Comparison of ENCODE assay signal across 8 cellular contexts in the genomic region with DNA sequence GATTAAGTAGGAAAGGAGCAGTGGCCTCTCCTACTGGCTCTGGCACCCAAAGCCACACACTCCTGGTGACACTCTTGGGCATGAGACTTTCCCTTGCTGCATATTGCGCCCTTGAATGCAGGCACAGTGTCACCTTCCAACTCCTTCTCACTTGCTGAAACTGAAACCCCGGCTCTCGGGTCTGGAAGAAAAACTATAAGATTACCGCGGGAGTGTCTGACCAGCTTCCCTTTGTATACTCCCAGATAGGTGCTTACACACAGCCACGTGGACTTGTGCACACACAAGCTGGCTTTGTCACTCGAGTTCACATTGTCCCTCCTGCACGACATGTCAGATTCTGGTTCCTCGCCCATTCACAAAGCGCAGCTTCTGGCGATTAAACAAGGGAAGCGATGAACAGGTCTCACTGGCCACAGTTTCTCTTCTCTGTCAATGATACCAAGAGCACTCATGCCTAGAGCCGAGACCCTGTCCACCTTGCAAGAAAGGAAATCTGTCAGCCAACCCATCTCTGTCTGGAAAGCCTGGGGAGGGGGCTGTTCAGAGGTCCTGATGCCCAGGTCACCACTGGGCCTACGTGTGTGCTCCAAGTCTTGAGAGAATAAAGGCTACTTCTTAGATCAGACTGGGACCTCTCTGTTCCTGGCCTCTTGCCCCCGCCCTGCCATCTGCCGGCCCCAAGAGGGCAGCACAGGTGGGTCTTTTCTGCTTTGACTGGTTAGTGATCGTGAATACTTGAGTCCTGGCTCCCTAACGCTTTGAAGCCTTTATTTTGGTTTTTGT.
DNase-seq lines count a peak whose midpoint lies in the region; ATAC-seq, FAIRE-seq and TF ChIP-seq lines count a peak whose summit lies in the region.

No MANE protein-coding gene starts in this region.

- no peaks in the 10 kb centered on the region for H3K4me1 ChIP-seq in gastrocnemius medialis

- FAIRE-seq in HTR-8/SVneo (lab: Jason Lieb, UNC): no peak

- H3K27ac ChIP-seq in gastrocnemius medialis: no peak overlapping the region

- peak; percentile 57 for TF ChIP-seq CTCF in fibroblast of mammary gland (conservative IDR thresholded peaks at IDR 0.05; ENCODE audit: control insufficient read depth, insufficient read depth, low read depth, low read length)
- peak in 4 of 5 experiments; percentile 22 to 52 (median 30) for TF ChIP-seq CTCF in gastrocnemius medialis (IDR thresholded peaks at IDR 0.05 in 4 of 5, conservative IDR thresholded peaks at IDR 0.05 in 1 of 5)

- H3K27me3 ChIP-seq in gastrocnemius medialis: peaks cover 10 to 37% (median 18%) of the 10 kb centered on the region in 3 donors

- no peak overlapping the region for H3K4me3 ChIP-seq in fibroblast of mammary gland (ENCODE audit: control insufficient read depth, low read depth, low read length)
- H3K4me3 ChIP-seq in gastrocnemius medialis: no peak overlapping the region

- H3K9me3 ChIP-seq in gastrocnemius medialis: no peaks in the 10 kb centered on the region

- intact Hi-C loops in gastrocnemius medialis (cut with DNase I; ENCODE audit: low total_unique reads): loop anchor here (10.0 kb wide), 1 partner anchor 101 kb away; the partner anchor contains the start of gene MRM1

- H3K36me3 ChIP-seq in gastrocnemius medialis: no peaks in the 10 kb centered on the region

- ATAC-seq in gastrocnemius medialis (no peak), HG02642 (IDR thresholded peaks at IDR 0.05; ENCODE audit: poor library complexity, unreplicated experiment) (no peak)

- in situ Hi-C loops in Caki2 (cut with HindIII; ENCODE audit: low pct_unique_long_range_greater_than_20kb, low sequenced_read_pairs) (no loop called here), gastrocnemius medialis (cut with MboI; ENCODE audit: low sequenced_read_pairs in 4 of 4) (no loop called here)

- no peak for TF ChIP-seq POLR2A in gastrocnemius medialis (IDR thresholded peaks at IDR 0.05)

- DNase-seq in Caki2 (ENCODE audit: low read depth): peak; percentile 49
- DNase-seq in HTR-8/SVneo (ENCODE audit: insufficient read length, low spot score): peak; percentile 77
- DNase-seq in NOMO-1 (lab: John Stamatoyannopoulos, UW; ENCODE audit: unreplicated experiment in 2 of 2): peak; percentile 48 to 50
- DNase-seq in activated T-cell treated with anti-CD3 and anti-CD28 coated beads for 48 hours (ENCODE audit: low read depth): peak; percentile 45
- DNase-seq in fibroblast of mammary gland (ENCODE audit: low read depth): peak; percentile 27
- peak in 1 of 2 donors; percentile 26 for DNase-seq in gastrocnemius medialis
- DNase-seq in hippocampal formation (lab: John Stamatoyannopoulos, UW): no peak

Comparison
In these comparisons a context has a peak if more than half of its experiments do, and no peak if none do; other contexts are left out.
1. DNase-seq: peak in Caki2 (single experiment), HTR-8/SVneo (single experiment), NOMO-1 (2 of 2), activated T-cell treated with anti-CD3 and anti-CD28 coated beads for 48 hours (single experiment) and fibroblast of mammary gland (single experiment); none in hippocampal formation (0 of 2).